Comparison of ENCODE assay signal across 1 cellular context in genomic region chr18:37598966-37599896, GRCh38.
TF ChIP-seq lines count a peak whose summit lies in the region.

No MANE protein-coding gene starts in this region.

TF ChIP-seq in GM12878, 131 proteins besides CTCF, POLR2A, EP300 and RAD21 (continued from another document):
- TF ChIP-seq WRNIP1 (IDR thresholded peaks at IDR 0.05; ENCODE audit: borderline replicate concordance, low read depth, low read length) (no peak), BACH1 (IDR thresholded peaks at IDR 0.05; ENCODE audit: borderline replicate concordance) (no peak), USF1 (IDR thresholded peaks at IDR 0.05; ENCODE audit: borderline replicate concordance, extremely low read length, insufficient read depth, low read depth, low read length) (no peak), GATAD2B (conservative IDR thresholded peaks at IDR 0.05; ENCODE audit: low read depth) (no peak), SREBF1 (IDR thresholded peaks at IDR 0.05; ENCODE audit: low read length) (no peak), BCL3 (IDR thresholded peaks at IDR 0.05; ENCODE audit: borderline replicate concordance, insufficient read depth, low read depth, low read length, poor library complexity, severe bottlenecking) (no peak), ESRRA (IDR thresholded peaks at IDR 0.05; ENCODE audit: low read length) (no peak), FOXK2 (IDR thresholded peaks at IDR 0.05) (no peak), TCF7 (IDR thresholded peaks at IDR 0.05; ENCODE audit: borderline replicate concordance) (no peak), ZSCAN29 (IDR thresholded peaks at IDR 0.05) (no peak), SMC3 (IDR thresholded peaks at IDR 0.05; ENCODE audit: borderline replicate concordance, low read length) (no peak), RCOR1 (conservative IDR thresholded peaks at IDR 0.05; ENCODE audit: low read depth, low read length) (no peak), IRF3 (IDR thresholded peaks at IDR 0.05) (no peak), CREB1 (IDR thresholded peaks at IDR 0.05; ENCODE audit: low read depth) (no peak), ELK1 (IDR thresholded peaks at IDR 0.05; ENCODE audit: low read depth, low read length) (no peak), BMI1 (IDR thresholded peaks at IDR 0.05; ENCODE audit: borderline replicate concordance) (no peak)
